ENCODE assay signal across 23 cellular contexts in genomic region chr10:100683004-100683403, GRCh38.
A peak's percentile ranks its signal among the peaks of the same experiment; 100 is the strongest.
DNase-seq lines count a peak whose midpoint lies in the region; ATAC-seq and TF ChIP-seq lines count a peak whose summit lies in the region.
"Had no signal": no experiment of that assay in that cellular context is flagged by ENCODE, and none has a peak within 500 bp of the region (broad histone marks: within the 10 kb centered on the region; RNA-seq: fewer than 3 reads in every experiment).

No MANE protein-coding gene starts in this region.

- no peak overlapping the region for H3K27ac Mint-ChIP-seq in nephron progenitor cell
- H3K27ac Mint-ChIP-seq in stimulated activated memory B cell treated with anti-CD40 and anti-IgM and Interleukin-4, amounts not matched to agents 10 μg/mL and 1 μg/mL and 100 μg/mL, for 72 hours, result no peak overlapping the region
- H3K27ac Mint-ChIP-seq: CD14-positive monocyte, IgD-negative memory B cell had no signal

- H3K4me1 ChIP-seq in Loucy (ENCODE audit: insufficient read depth, low read length, poor library complexity, severe bottlenecking) (peaks cover 62% of the 10 kb centered on the region), OCI-LY3 (ENCODE audit: low read length) (peaks cover 12% of the 10 kb centered on the region)
- H3K4me1 ChIP-seq: SJSA1 had no signal

- peaks cover 57% of the 10 kb centered on the region for H3K4me1 Mint-ChIP-seq in nephron progenitor cell
- no peaks in the 10 kb centered on the region for H3K4me1 Mint-ChIP-seq in stimulated activated memory B cell treated with anti-CD40 and anti-IgM and Interleukin-4, amounts not matched to agents 10 μg/mL and 1 μg/mL and 100 μg/mL, for 72 hours
- H3K4me1 Mint-ChIP-seq: CD14-positive monocyte had no signal

- H3K27ac ChIP-seq in OCI-LY3 (ENCODE audit: low read length), result no peak overlapping the region
- H3K27ac ChIP-seq: SJSA1 had no signal

- H3K36me3 ChIP-seq in Loucy (ENCODE audit: insufficient read depth, low read length) (no peaks in the 10 kb centered on the region), OCI-LY3 (replicated peaks; ENCODE audit: low read depth, low read length) (no peaks in the 10 kb centered on the region), H7 (replicated peaks; ENCODE audit: control insufficient read depth, insufficient read depth, low read length) (no peaks in the 10 kb centered on the region)
- H3K36me3 ChIP-seq: SJSA1 had no signal

- no peaks in the 10 kb centered on the region for H3K27me3 ChIP-seq in Loucy (ENCODE audit: insufficient read depth, low read length, poor library complexity, severe bottlenecking)
- H3K27me3 ChIP-seq in OCI-LY3 (ENCODE audit: low read depth, low read length), result peaks cover 23% of the 10 kb centered on the region; the same call in 1 of the 2 replicates
- peaks cover 65% of the 10 kb centered on the region for H3K27me3 ChIP-seq in H7 (ENCODE audit: control insufficient read depth, insufficient read depth, low read length)

- TF ChIP-seq CTCF in Loucy (conservative IDR thresholded peaks at IDR 0.05; ENCODE audit: low read length) (no peak), OCI-LY3 (IDR thresholded peaks at IDR 0.05; ENCODE audit: low read depth, low read length) (no peak), nephron progenitor cell (IDR thresholded peaks at IDR 0.05) (no peak)

- no peaks in the 10 kb centered on the region for H3F3A ChIP-seq in Loucy (ENCODE audit: low read depth)

- H3K4me3 ChIP-seq in Loucy (ENCODE audit: low read length, poor library complexity, severe bottlenecking) (peak overlapping the region; percentile 65), OCI-LY3 (ENCODE audit: low read length) (peak overlapping the region; percentile 55), H7 (ENCODE audit: insufficient read depth, low read depth, low read length) (no peak overlapping the region)
- H3K4me3 ChIP-seq: SJSA1 had no signal

- H3K9me2 ChIP-seq in Loucy (replicated peaks; ENCODE audit: low read depth, low read length), result no peaks in the 10 kb centered on the region

- H3K27me3 Mint-ChIP-seq in nephron progenitor cell (ENCODE audit: low read depth, poor library complexity), result peaks cover 50% of the 10 kb centered on the region
- H3K27me3 Mint-ChIP-seq in stimulated activated memory B cell treated with anti-CD40 and anti-IgM and Interleukin-4, amounts not matched to agents 10 μg/mL and 1 μg/mL and 100 μg/mL, for 72 hours, result peaks cover 62% of the 10 kb centered on the region

- no peaks in the 10 kb centered on the region for H4K20me1 ChIP-seq in Loucy (ENCODE audit: insufficient read depth, low read length, poor library complexity, severe bottlenecking)
- H4K20me1 ChIP-seq in OCI-LY3 (ENCODE audit: insufficient read depth, low read length), result no peaks in the 10 kb centered on the region

- no peak for ATAC-seq in stimulated activated memory B cell treated with anti-CD40 and anti-IgM and Interleukin-4, amounts not matched to agents 10 μg/mL and 1 μg/mL and 100 μg/mL, for 72 hours
- no peak for ATAC-seq in GM18861 (IDR thresholded peaks at IDR 0.05; ENCODE audit: unreplicated experiment)

- H3K9ac ChIP-seq in Loucy (ENCODE audit: low read depth, low read length, poor library complexity, severe bottlenecking) (no peak overlapping the region), OCI-LY3 (ENCODE audit: low read length) (no peak overlapping the region)

- H3K4me2 ChIP-seq in Loucy (ENCODE audit: low read depth, low read length, poor library complexity, severe bottlenecking) (peak overlapping the region; percentile 71), OCI-LY3 (ENCODE audit: low read length) (peak overlapping the region; percentile 66)

- H3K79me2 ChIP-seq in Loucy (ENCODE audit: insufficient read depth, low read length), result no peaks in the 10 kb centered on the region
- no peaks in the 10 kb centered on the region for H3K79me2 ChIP-seq in OCI-LY3 (ENCODE audit: low read length)

- H2AFZ ChIP-seq in Loucy (ENCODE audit: low read length) (no peak overlapping the region), OCI-LY3 (ENCODE audit: low read depth, low read length) (no peak overlapping the region)

- H3K9me3 ChIP-seq in Loucy (ENCODE audit: insufficient read depth, low read depth, low read length) (no peaks in the 10 kb centered on the region), OCI-LY3 (ENCODE audit: insufficient read depth, low read length) (no peaks in the 10 kb centered on the region)
- H3K9me3 ChIP-seq: SJSA1 had no signal

- H3K4me3 Mint-ChIP-seq in nephron progenitor cell, result peak overlapping the region; percentile 63
- no peak overlapping the region for H3K4me3 Mint-ChIP-seq in stimulated activated memory B cell treated with anti-CD40 and anti-IgM and Interleukin-4, amounts not matched to agents 10 μg/mL and 1 μg/mL and 100 μg/mL, for 72 hours
- H3K4me3 Mint-ChIP-seq: IgD-negative memory B cell had no signal

- H3K36me3 Mint-ChIP-seq in nephron progenitor cell (ENCODE audit: low read depth), result no peaks in the 10 kb centered on the region
- H3K36me3 Mint-ChIP-seq in stimulated activated memory B cell treated with anti-CD40 and anti-IgM and Interleukin-4, amounts not matched to agents 10 μg/mL and 1 μg/mL and 100 μg/mL, for 72 hours, result no peaks in the 10 kb centered on the region
- H3K36me3 Mint-ChIP-seq: CD14-positive monocyte had no signal

- DNase-seq in NCI-H748 (lab: John Stamatoyannopoulos, UW; ENCODE audit: unreplicated experiment) (peak; percentile 27), NCI-H748 treated with DMSO at 0.1 percent for 48 hours (lab: John Stamatoyannopoulos, UW) (no peak), nephron progenitor cell (no peak), H7 (no peak)
- DNase-seq: 8988T, DMS53, EL, GF-D8, HCEC 1CT, Karpas-422, NCI-H1417 treated with DMSO at 0.1 percent for 48 hours, NCI-H2029, NCI-H446, NCI-H526 treated with DMSO at 0.1 percent for 48 hours, OCI-M1, T-helper 1 cell had no signal

- H3K9me3 Mint-ChIP-seq in nephron progenitor cell, result no peaks in the 10 kb centered on the region
- no peaks in the 10 kb centered on the region for H3K9me3 Mint-ChIP-seq in stimulated activated memory B cell treated with anti-CD40 and anti-IgM and Interleukin-4, amounts not matched to agents 10 μg/mL and 1 μg/mL and 100 μg/mL, for 72 hours
